8 cellular contexts compared by ENCODE assay signal in the genomic region with DNA sequence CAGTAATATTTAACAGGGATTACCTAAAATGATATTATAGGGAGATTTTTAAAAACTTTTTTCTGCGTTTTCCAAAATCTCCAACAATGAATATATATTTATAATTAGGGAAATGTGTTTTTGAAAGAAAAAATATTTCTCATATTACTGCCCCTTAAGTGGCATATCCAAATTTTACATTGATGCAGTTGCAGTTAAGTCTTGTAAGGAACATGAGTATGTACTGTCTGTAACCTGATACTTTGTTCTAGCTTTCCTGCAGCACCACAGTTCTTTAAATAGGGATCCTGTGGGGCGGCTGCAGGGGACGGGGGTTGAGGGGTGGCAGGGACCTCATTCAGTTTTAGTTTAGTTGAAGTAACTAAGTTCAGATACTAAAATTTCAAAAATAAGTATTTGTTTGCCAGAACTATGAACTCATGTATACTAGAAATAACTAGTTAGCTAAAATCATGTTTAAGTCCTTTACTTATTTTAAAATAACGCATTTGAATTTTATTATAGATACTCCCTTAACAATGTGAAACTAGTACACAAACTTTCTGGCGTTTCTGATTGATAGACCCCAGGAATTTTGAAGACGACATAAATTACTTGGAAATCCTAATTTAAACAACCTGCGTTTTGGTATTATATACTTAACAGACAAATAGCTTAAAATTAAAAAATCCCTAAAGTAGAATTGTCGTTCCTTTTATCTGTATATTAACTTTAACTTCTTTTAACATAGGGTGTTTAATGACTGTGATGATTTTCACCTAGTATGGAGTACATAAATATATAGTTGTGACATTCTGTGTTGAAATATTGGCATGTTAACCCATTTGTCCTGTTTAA. TPM values are rescaled to one million over a fixed set of nuclear protein-coding genes. Genes with fewer than 3 reads are reported as not detected.
A peak's percentile ranks its signal among the peaks of the same experiment; 100 is the strongest.
DNase-seq lines count a peak whose midpoint lies in the region; ATAC-seq and TF ChIP-seq lines count a peak whose summit lies in the region.

No MANE protein-coding gene starts in this region.

- ATAC-seq in GM19463 (IDR thresholded peaks at IDR 0.05; ENCODE audit: unreplicated experiment) = peak; percentile 45
- ATAC-seq in HG03558 (IDR thresholded peaks at IDR 0.05; ENCODE audit: extremely low read depth, unreplicated experiment) = peak; percentile 18
- ATAC-seq in RWPE2 (ENCODE audit: low read depth) = peak; percentile 72

- H3K27me3 Mint-ChIP-seq in Calu3 (ENCODE audit: unreplicated experiment) = no peaks in the 10 kb centered on the region
- H3K27me3 Mint-ChIP-seq in activated naive CD4-positive, alpha-beta T cell treated with anti-CD3 and anti-CD28 coated beads for 36 hours (ENCODE audit: low read depth) = peaks cover 3% of the 10 kb centered on the region

- no peaks in the 10 kb centered on the region for H3K9me3 Mint-ChIP-seq in Calu3 (ENCODE audit: low read depth, unreplicated experiment)
- no peaks in the 10 kb centered on the region for H3K9me3 Mint-ChIP-seq in activated naive CD4-positive, alpha-beta T cell treated with anti-CD3 and anti-CD28 coated beads for 36 hours

- TF ChIP-seq CTCF in Calu3 (IDR thresholded peaks at IDR 0.05; ENCODE audit: unreplicated experiment) (no peak), RWPE2 (IDR thresholded peaks at IDR 0.05; ENCODE audit: poor library complexity, severe bottlenecking) (no peak), ovary (IDR thresholded peaks at IDR 0.05) (peak in 1 of 3 donors; percentile 40)

- H3K4me3 Mint-ChIP-seq in Calu3 (ENCODE audit: low read depth, unreplicated experiment) = peak overlapping the region; percentile 75
- H3K4me3 Mint-ChIP-seq in activated naive CD4-positive, alpha-beta T cell treated with anti-CD3 and anti-CD28 coated beads for 36 hours = peak overlapping the region; percentile 88

- peak overlapping the region; percentile 80 for H3K27ac ChIP-seq in RWPE2 (ENCODE audit: poor library complexity, severe bottlenecking)
- H3K27ac ChIP-seq in ovary = peak overlapping the region; percentile 72 to 84

- peak overlapping the region; percentile 44 for H3K4me3 ChIP-seq in RWPE2 (ENCODE audit: severe bottlenecking)
- peak overlapping the region; percentile 64 for H3K4me3 ChIP-seq in ovary

- DNase-seq in Calu3 (peak; percentile 25), RWPE2 (ENCODE audit: low spot score) (no peak), head of caudate nucleus (peak in 35 of 42 donors; percentile 8 to 70 (median 35)), ovary (peak; percentile 53 to 61 (median 58)), GOT3 (lab: John Stamatoyannopoulos, UW) (no peak)
- DNase-seq in activated naive CD4-positive, alpha-beta T cell treated with anti-CD3 and anti-CD28 coated beads for 36 hours = peak; percentile 37

- H3K36me3 ChIP-seq in RWPE2 (ENCODE audit: low read depth) = peaks cover 2% of the 10 kb centered on the region; the same call in 1 of the 2 replicates
- H3K36me3 ChIP-seq in ovary = no peaks in the 10 kb centered on the region

- intact Hi-C loops in Calu3 (cut with micrococcal nuclease; ENCODE audit: unreplicated experiment) = loop anchor here (1.0 kb wide), 1 partner anchor 25 kb away; a partner anchor contains a TSS
- intact Hi-C loops in activated naive CD4-positive, alpha-beta T cell treated with anti-CD3 and anti-CD28 coated beads for 36 hours (cut with micrococcal nuclease) = loop anchor here (1.0 to 2.0 kb wide), 12 partner anchors 25 to 647 kb away; a partner anchor contains a TSS
- intact Hi-C loops in head of caudate nucleus (cut with DNase I) = loop anchor here (2.0 kb wide), 1 partner anchor 25 kb away; a partner anchor contains a TSS
- intact Hi-C loops in ovary (cut with DNase I) = loop anchor here in 1 of 4 donors (2.0 kb wide), 1 partner anchor 25 kb away; a partner anchor contains a TSS

- TF ChIP-seq EP300 in ovary (IDR thresholded peaks at IDR 0.05) = no peak

- H3K4me1 Mint-ChIP-seq in Calu3 (ENCODE audit: low read depth, unreplicated experiment) = peaks cover 8% of the 10 kb centered on the region
- H3K4me1 Mint-ChIP-seq in activated naive CD4-positive, alpha-beta T cell treated with anti-CD3 and anti-CD28 coated beads for 36 hours (ENCODE audit: low read depth) = peaks cover 39% of the 10 kb centered on the region

- peaks cover 14% of the 10 kb centered on the region for H3K36me3 Mint-ChIP-seq in Calu3 (ENCODE audit: insufficient read depth, unreplicated experiment)
- peaks cover 4% of the 10 kb centered on the region for H3K36me3 Mint-ChIP-seq in activated naive CD4-positive, alpha-beta T cell treated with anti-CD3 and anti-CD28 coated beads for 36 hours (ENCODE audit: low read depth)

- TF ChIP-seq POLR2A in ovary (IDR thresholded peaks at IDR 0.05) = no peak

- peak overlapping the region; percentile 69 for H3K27ac Mint-ChIP-seq in Calu3 (ENCODE audit: unreplicated experiment)
- peak overlapping the region; percentile 100 for H3K27ac Mint-ChIP-seq in activated naive CD4-positive, alpha-beta T cell treated with anti-CD3 and anti-CD28 coated beads for 36 hours

- 2 to 3% (median 2%) methylated on average over 8 of the region's 8 CpGs for WGBS in ovary, 3 donors

- TSS peak; percentile 99 for BruUV-seq in Calu3 (replicated peaks; lab: Mats Ljungman, UMichigan)

- H3K9me3 ChIP-seq in RWPE2 (ENCODE audit: severe bottlenecking) = no peaks in the 10 kb centered on the region
- H3K9me3 ChIP-seq in ovary = no peaks in the 10 kb centered on the region

- H3K4me1 ChIP-seq in RWPE2 (ENCODE audit: insufficient read depth, poor library complexity, severe bottlenecking) (peaks cover 35% of the 10 kb centered on the region), ovary (ENCODE audit: insufficient read depth) (no peaks in the 10 kb centered on the region)

- H3K27me3 ChIP-seq in RWPE2 (ENCODE audit: insufficient read depth, poor library complexity, severe bottlenecking) (no peaks in the 10 kb centered on the region), ovary (no peaks in the 10 kb centered on the region)

- CTCF ChIA-PET in Calu3 (lab: Charles Lee) = interaction anchor here (0.6 to 1.5 kb wide), 5 partner anchors 26 to 468 kb away, joined by 3 to 10 read pairs (median 5); a partner anchor contains a TSS
- CTCF ChIA-PET in activated naive CD4-positive, alpha-beta T cell treated with anti-CD3 and anti-CD28 coated beads for 36 hours (lab: Charles Lee) = interaction anchor here (0.5 to 1.7 kb wide), 11 partner anchors 22 to 645 kb away, joined by 3 to 20 read pairs (median 4); no protein-coding TSS in a partner anchor

RNA-seq across cellular contexts. Expression of a gene that starts 0.6 kb away (rescaled TPM):
- total RNA-seq in Calu3 (2022) (15.0 and 23.0 TPM in 2 replicates), ovary (10 to 100 TPM; 20.2 to 48.6 (median 23.8) TPM)
- total RNA-seq in activated naive CD4-positive, alpha-beta T cell treated with anti-CD3 and anti-CD28 coated beads for 36 hours = 10 to 100 TPM in 1 of 2 experiments, 1 to 10 TPM in 1; 9.7 to 10.4 TPM
- 10 to 100 TPM; 18.7 to 33.9 TPM for polyA plus RNA-seq in ovary

RNA-seq across cellular contexts. Expression of a gene that starts 25.2 kb away (rescaled TPM):
- total RNA-seq in Calu3 (2022) = 165 and 188 TPM in 2 replicates
- total RNA-seq in activated naive CD4-positive, alpha-beta T cell treated with anti-CD3 and anti-CD28 coated beads for 36 hours = 100 to 1,000 TPM; 243 to 244 TPM
- 100 to 1,000 TPM in 5 of 7 donors, 10 to 100 TPM in 2; 95.6 to 169 (median 149) TPM for total RNA-seq in ovary
- polyA plus RNA-seq in ovary = 100 to 1,000 TPM in 1 of 2 donors, 10 to 100 TPM in 1; 78.8 to 106 TPM

RNA-seq across cellular contexts. Expression of a gene that starts 41.7 kb away (rescaled TPM):
- total RNA-seq in Calu3 (2022) = 2.1 and 2.8 TPM in 2 replicates
- under 1 TPM; 0.10 to 0.31 TPM for total RNA-seq in activated naive CD4-positive, alpha-beta T cell treated with anti-CD3 and anti-CD28 coated beads for 36 hours
- total RNA-seq in ovary = 1 to 10 TPM; 1.8 to 5.7 (median 3.3) TPM
- polyA plus RNA-seq in ovary = 1 to 10 TPM; 2.1 to 2.7 TPM

Comparison
In these comparisons a context has a peak if more than half of its experiments do, and no peak if none do; other contexts are left out.
1. DNase-seq: peak in Calu3 (single experiment), activated naive CD4-positive, alpha-beta T cell treated with anti-CD3 and anti-CD28 coated beads for 36 hours (single experiment), head of caudate nucleus (35 of 42) and ovary (5 of 5); none in RWPE2 (single experiment) and GOT3 (single experiment).
2. ATAC-seq: peak in every context shown above with its lines; median percentile 72 in RWPE2; 45 in GM19463; 18 in HG03558.